8 cellular contexts compared by ENCODE assay signal in genomic region chr7:13850185-13850752, GRCh38.
DNase-seq lines count a peak whose midpoint lies in the region; ATAC-seq and TF ChIP-seq lines count a peak whose summit lies in the region.

No MANE protein-coding gene starts in this region.

- no peaks in the 10 kb centered on the region for H3K4me1 ChIP-seq in uterus

- CTCF ChIA-PET in activated CD4-positive, alpha-beta memory T cell treated with anti-CD3 and anti-CD28 coated beads for 36 hours (lab: Charles Lee), result no interaction called here

- H3K4me1 Mint-ChIP-seq in activated CD4-positive, alpha-beta memory T cell treated with anti-CD3 and anti-CD28 coated beads for 36 hours (ENCODE audit: low read depth), result peaks cover 17% of the 10 kb centered on the region

- no peak overlapping the region for H3K27ac Mint-ChIP-seq in activated CD4-positive, alpha-beta memory T cell treated with anti-CD3 and anti-CD28 coated beads for 36 hours

- intact Hi-C loops in activated CD4-positive, alpha-beta memory T cell treated with anti-CD3 and anti-CD28 coated beads for 36 hours (cut with micrococcal nuclease), result loop anchor here (2.0 kb wide), 2 partner anchors 61 to 141 kb away; no protein-coding TSS in a partner anchor
- intact Hi-C loops in uterus (cut with DNase I; ENCODE audit: low total_unique reads), result no loop called here

- no peaks in the 10 kb centered on the region for H3K36me3 Mint-ChIP-seq in activated CD4-positive, alpha-beta memory T cell treated with anti-CD3 and anti-CD28 coated beads for 36 hours

- no peak for TF ChIP-seq POLR2A in uterus (IDR thresholded peaks at IDR 0.05)

- no peaks in the 10 kb centered on the region for H3K9me3 Mint-ChIP-seq in activated CD4-positive, alpha-beta memory T cell treated with anti-CD3 and anti-CD28 coated beads for 36 hours

- H3K27me3 Mint-ChIP-seq in activated CD4-positive, alpha-beta memory T cell treated with anti-CD3 and anti-CD28 coated beads for 36 hours, result no peaks in the 10 kb centered on the region

- no peaks in the 10 kb centered on the region for H3K27me3 ChIP-seq in uterus

- H3K4me3 ChIP-seq in fibroblast of mammary gland (ENCODE audit: control insufficient read depth, low read depth, low read length) (no peak overlapping the region), uterus (no peak overlapping the region)

- no peaks in the 10 kb centered on the region for H3K9me3 ChIP-seq in uterus

- no peak overlapping the region for H3K4me3 Mint-ChIP-seq in activated CD4-positive, alpha-beta memory T cell treated with anti-CD3 and anti-CD28 coated beads for 36 hours

- no peak overlapping the region for H3K27ac ChIP-seq in uterus

- TF ChIP-seq CTCF in fibroblast of mammary gland (conservative IDR thresholded peaks at IDR 0.05; ENCODE audit: control insufficient read depth, insufficient read depth, low read depth, low read length), result no peak
- TF ChIP-seq CTCF in uterus (IDR thresholded peaks at IDR 0.05), result no peak

- POLR2A ChIA-PET in activated CD4-positive, alpha-beta memory T cell treated with anti-CD3 and anti-CD28 coated beads for 36 hours (lab: Charles Lee), result no interaction called here

- H3K36me3 ChIP-seq in uterus, result no peaks in the 10 kb centered on the region

- peak; percentile 98 for ATAC-seq in HG02981 (IDR thresholded peaks at IDR 0.05; ENCODE audit: unreplicated experiment)

- DNase-seq in activated gamma-delta T cell treated with Interleukin-2 at 50 U/mL for 16 hours, result peak; percentile 66
- no peak for DNase-seq in activated gamma-delta T cell (lab: John Stamatoyannopoulos, UW)
- DNase-seq in NCI-H2227 treated with DMSO at 0.1 percent for 48 hours (lab: John Stamatoyannopoulos, UW), result peak; percentile 44
- DNase-seq in activated CD4-positive, alpha-beta memory T cell treated with anti-CD3 and anti-CD28 coated beads for 36 hours, result peak; percentile 63
- peak; percentile 100 for DNase-seq in fibroblast of mammary gland (ENCODE audit: low read depth)
- peak; percentile 3 for DNase-seq in stimulated activated CD4-positive, alpha-beta T cell treated with anti-CD3 and anti-CD28 coated beads, Interleukin-4, amount 100 ng/mL, for 1 hour
- DNase-seq in uterus, result no peak

Comparison
In these comparisons a context has a peak if more than half of its experiments do, and no peak if none do; other contexts are left out.
1. DNase-seq: peak in activated gamma-delta T cell treated with Interleukin-2 at 50 U/mL for 16 hours (single experiment), NCI-H2227 treated with DMSO at 0.1 percent for 48 hours (single experiment), activated CD4-positive, alpha-beta memory T cell treated with anti-CD3 and anti-CD28 coated beads for 36 hours (single experiment), fibroblast of mammary gland (single experiment) and stimulated activated CD4-positive, alpha-beta T cell treated with anti-CD3 and anti-CD28 coated beads, Interleukin-4, amount 100 ng/mL, for 1 hour (single experiment); none in activated gamma-delta T cell (single experiment) and uterus (0 of 2).